In genomic region chr13:114151031-114151430, GRCh38 we compare ENCODE assay signal across 16 cellular contexts. TPM values are rescaled to one million over a fixed set of nuclear protein-coding genes. Genes with fewer than 3 reads are reported as not detected.
DNase-seq lines count a peak whose midpoint lies in the region; ATAC-seq and TF ChIP-seq lines count a peak whose summit lies in the region.
"Had no signal": no experiment of that assay in that cellular context is flagged by ENCODE, and none has a peak within 500 bp of the region (broad histone marks: within the 10 kb centered on the region; RNA-seq: fewer than 3 reads in every experiment).

No MANE protein-coding gene starts in this region.

- BruUV-seq in PC-3 (replicated peaks; lab: Mats Ljungman, UMichigan), result no TSS peak

- no peaks in the 10 kb centered on the region for H3F3A ChIP-seq in PC-3 (ENCODE audit: low read length, unreplicated experiment)

- 64 to 80% methylated on average over 6 to 9 of the region's 10 CpGs for WGBS in thyroid gland, 2 donors

- H3K4me3 Mint-ChIP-seq in activated CD8-positive, alpha-beta memory T cell treated with anti-CD3 and anti-CD28 coated beads, Interleukin-2, amount 10 ng/mL, durations not matched to agents 7 days and 5 days, result no peak overlapping the region

- no peak overlapping the region for H2AFZ ChIP-seq in PC-3 (ENCODE audit: low read length)
- H2AFZ ChIP-seq: parathyroid adenoma had no signal

- no peaks in the 10 kb centered on the region for H3K79me2 ChIP-seq in PC-3 (ENCODE audit: low read length)
- H3K79me2 ChIP-seq: parathyroid adenoma had no signal

- peaks cover 5% of the 10 kb centered on the region for H3K9me3 Mint-ChIP-seq in activated CD8-positive, alpha-beta memory T cell treated with anti-CD3 and anti-CD28 coated beads, Interleukin-2, amount 10 ng/mL, durations not matched to agents 7 days and 5 days (ENCODE audit: low read depth)

- no peak overlapping the region for H3K27ac ChIP-seq in PC-3 (ENCODE audit: low read length)
- H3K27ac ChIP-seq in thyroid gland, result peak overlapping the region in 1 of 3 donors; percentile 2
- H3K27ac ChIP-seq: esophagus squamous epithelium, parathyroid adenoma, vagina had no signal

- H3K4me2 ChIP-seq in PC-3 (ENCODE audit: low read length), result peak overlapping the region; percentile 36; the same call in 1 of the 2 replicates

- H3K4me1 Mint-ChIP-seq in activated CD8-positive, alpha-beta memory T cell treated with anti-CD3 and anti-CD28 coated beads, Interleukin-2, amount 10 ng/mL, durations not matched to agents 7 days and 5 days, result peaks cover 66% of the 10 kb centered on the region

- H3K9ac ChIP-seq in PC-3 (ENCODE audit: low read length), result no peak overlapping the region
- H3K9ac ChIP-seq: parathyroid adenoma had no signal

- TF ChIP-seq POLR2A in thyroid gland (IDR thresholded peaks at IDR 0.05), result no peak

- no peaks in the 10 kb centered on the region for H3K36me3 ChIP-seq in PC-3 (ENCODE audit: low read depth, low read length)
- H3K36me3 ChIP-seq in thyroid gland, result no peaks in the 10 kb centered on the region
- H3K36me3 ChIP-seq: esophagus squamous epithelium, vagina had no signal

- TF ChIP-seq CTCF in PC-3 (conservative IDR thresholded peaks at IDR 0.05; ENCODE audit: low read depth, low read length) (no peak), thyroid gland (IDR thresholded peaks at IDR 0.05) (no peak)

- intact Hi-C loops in PC-3 (cut with micrococcal nuclease), result loop anchor here (5.0 kb wide), 1 partner anchor 71 kb away; no protein-coding TSS in a partner anchor
- intact Hi-C loops in thyroid gland (cut with DNase I), result no loop called here

- H3K9me2 ChIP-seq in PC-3 (replicated peaks; ENCODE audit: low read length), result no peaks in the 10 kb centered on the region

- peaks cover 6% of the 10 kb centered on the region for H3K36me3 Mint-ChIP-seq in activated CD8-positive, alpha-beta memory T cell treated with anti-CD3 and anti-CD28 coated beads, Interleukin-2, amount 10 ng/mL, durations not matched to agents 7 days and 5 days

- ATAC-seq in activated CD8-positive, alpha-beta memory T cell treated with anti-CD3 and anti-CD28 coated beads, Interleukin-2, amount 10 ng/mL, durations not matched to agents 7 days and 5 days, result no peak
- ATAC-seq in PC-3, result no peak
- no peak for ATAC-seq in stimulated activated naive CD8-positive, alpha-beta T cell treated with anti-CD3 and anti-CD28 coated beads, Interleukin-15, Interleukin-2, amounts not matched to agents 100 U/mL and 50 U/mL, for 24 hours
- ATAC-seq in HG03439 (IDR thresholded peaks at IDR 0.05; ENCODE audit: unreplicated experiment), result no peak

- peak; percentile 51 for DNase-seq in activated CD8-positive, alpha-beta memory T cell treated with anti-CD3 and anti-CD28 coated beads, Interleukin-2, amount 50 U/mL, for 48 hours
- no peak for DNase-seq in activated CD8-positive, alpha-beta memory T cell treated with anti-CD3 and anti-CD28 coated beads, Interleukin-2, amount 10 ng/mL, durations not matched to agents 7 days and 5 days
- DNase-seq in PC-3, result no peak
- peak; percentile 32 for DNase-seq in ecto neural progenitor cell (ENCODE audit: low spot score)
- DNase-seq in stimulated activated naive CD8-positive, alpha-beta T cell treated with anti-CD3 and anti-CD28 coated beads, Interleukin-15, Interleukin-2, amounts not matched to agents 100 U/mL and 50 U/mL, for 24 hours, result peak; percentile 13
- DNase-seq in thyroid gland, result no peak
- no peak for DNase-seq in NCI-H1092 treated with DMSO at 0.1 percent for 48 hours (lab: John Stamatoyannopoulos, UW)
- DNase-seq: cerebellar nuclear complex, esophagus squamous epithelium, NCI-H146, NCI-H526 had no signal

- POLR2A ChIA-PET in PC-3 (lab: Charles Lee; ENCODE audit: unreplicated experiment), result no interaction called here

- no peak overlapping the region for H3K27ac Mint-ChIP-seq in activated CD8-positive, alpha-beta memory T cell treated with anti-CD3 and anti-CD28 coated beads, Interleukin-2, amount 10 ng/mL, durations not matched to agents 7 days and 5 days

- H3K4me1 ChIP-seq in PC-3 (ENCODE audit: insufficient read depth, low read length) (peaks cover 15% of the 10 kb centered on the region), thyroid gland (no peaks in the 10 kb centered on the region)
- H3K4me1 ChIP-seq: parathyroid adenoma had no signal

- H3K4me3 ChIP-seq in PC-3 (ENCODE audit: low read length) (no peak overlapping the region), thyroid gland (replicated peaks in 1 of 3) (no peak overlapping the region)
- H3K4me3 ChIP-seq: esophagus squamous epithelium, vagina had no signal

- CTCF ChIA-PET in activated CD8-positive, alpha-beta memory T cell treated with anti-CD3 and anti-CD28 coated beads, Interleukin-2, amount 10 ng/mL, durations not matched to agents 7 days and 5 days (lab: Charles Lee), result interaction anchor here (1.9 kb wide), 1 partner anchor 8 kb away, joined by 7 read pairs; no protein-coding TSS in a partner anchor
- CTCF ChIA-PET in PC-3 (lab: Charles Lee), result no interaction called here

- no peaks in the 10 kb centered on the region for H4K20me1 ChIP-seq in PC-3 (ENCODE audit: low read length)

- no peaks in the 10 kb centered on the region for H3K9me3 ChIP-seq in PC-3 (ENCODE audit: low read length)
- no peaks in the 10 kb centered on the region for H3K9me3 ChIP-seq in thyroid gland
- H3K9me3 ChIP-seq: esophagus squamous epithelium, vagina had no signal

- H3K27me3 ChIP-seq in PC-3 (ENCODE audit: low read length), result no peaks in the 10 kb centered on the region
- no peaks in the 10 kb centered on the region for H3K27me3 ChIP-seq in thyroid gland
- H3K27me3 ChIP-seq: esophagus squamous epithelium, vagina had no signal

- peaks cover 61% of the 10 kb centered on the region for H3K27me3 Mint-ChIP-seq in activated CD8-positive, alpha-beta memory T cell treated with anti-CD3 and anti-CD28 coated beads, Interleukin-2, amount 10 ng/mL, durations not matched to agents 7 days and 5 days

RNA-seq across cellular contexts. Expression of gene RASA3, which starts 18.6 kb away (rescaled TPM):
- total RNA-seq in activated CD8-positive, alpha-beta memory T cell treated with anti-CD3 and anti-CD28 coated beads, Interleukin-2, amount 10 ng/mL, durations not matched to agents 7 days and 5 days, result 10 to 100 TPM; 16.3 to 49.2 TPM
- total RNA-seq in PC-3 (2014; rRNA removed) (9.1 and 9.4 TPM in 2 replicates), thyroid gland (10 to 100 TPM; 22.3 to 32.3 (median 25.5) TPM)

RNA-seq across cellular contexts. Expression of gene CFAP97D2, which starts 28.0 kb away (rescaled TPM):
- total RNA-seq in activated CD8-positive, alpha-beta memory T cell treated with anti-CD3 and anti-CD28 coated beads, Interleukin-2, amount 10 ng/mL, durations not matched to agents 7 days and 5 days, result not detected
- total RNA-seq in PC-3 (2014; rRNA removed) (not detected in 2 replicates), thyroid gland (not detected)
- total RNA-seq: esophagus squamous epithelium, lung microvascular endothelial cell, Right ventricle myocardium inferior, vagina had no signal

Comparison
In these comparisons a context has a peak if more than half of its experiments do, and no peak if none do; other contexts are left out.
1. DNase-seq: peak in activated CD8-positive, alpha-beta memory T cell treated with anti-CD3 and anti-CD28 coated beads, Interleukin-2, amount 50 U/mL, for 48 hours (single experiment), ecto neural progenitor cell (single experiment) and stimulated activated naive CD8-positive, alpha-beta T cell treated with anti-CD3 and anti-CD28 coated beads, Interleukin-15, Interleukin-2, amounts not matched to agents 100 U/mL and 50 U/mL, for 24 hours (single experiment); none in activated CD8-positive, alpha-beta memory T cell treated with anti-CD3 and anti-CD28 coated beads, Interleukin-2, amount 10 ng/mL, durations not matched to agents 7 days and 5 days (single experiment), PC-3 (single experiment), thyroid gland (0 of 2) and NCI-H1092 treated with DMSO at 0.1 percent for 48 hours (single experiment).